In the genomic region with DNA sequence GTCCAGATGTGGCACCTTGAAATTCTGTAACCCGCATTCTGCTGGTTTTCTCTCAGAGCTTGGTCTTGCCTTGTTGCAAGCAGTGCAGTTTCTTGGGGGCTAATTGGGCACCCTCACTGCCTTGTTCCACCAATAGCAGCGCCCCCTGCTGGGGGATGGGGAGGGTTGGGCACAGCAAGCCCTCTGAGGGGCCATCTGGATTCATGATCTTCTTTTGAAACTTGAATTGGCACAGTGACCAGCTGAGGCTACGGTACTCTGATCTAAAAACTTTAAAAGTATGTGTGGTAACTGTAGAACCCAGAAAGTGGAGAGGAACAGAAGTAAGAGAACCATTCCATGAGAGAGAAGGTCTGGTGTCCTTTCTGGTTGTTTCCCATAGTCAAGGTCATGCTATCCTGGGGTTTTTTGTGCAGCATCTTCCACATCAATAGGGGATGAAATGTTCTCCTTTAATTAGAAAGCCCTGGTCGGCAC, we compare ENCODE assay signal across 1 cellular context.
TF ChIP-seq lines count a peak whose summit lies in the region.

No MANE protein-coding gene starts in this region.

TF ChIP-seq in HEK293, 187 proteins besides CTCF, POLR2A, EP300 and RAD21 (continued from another document):
- TF ChIP-seq, protein P1, sequence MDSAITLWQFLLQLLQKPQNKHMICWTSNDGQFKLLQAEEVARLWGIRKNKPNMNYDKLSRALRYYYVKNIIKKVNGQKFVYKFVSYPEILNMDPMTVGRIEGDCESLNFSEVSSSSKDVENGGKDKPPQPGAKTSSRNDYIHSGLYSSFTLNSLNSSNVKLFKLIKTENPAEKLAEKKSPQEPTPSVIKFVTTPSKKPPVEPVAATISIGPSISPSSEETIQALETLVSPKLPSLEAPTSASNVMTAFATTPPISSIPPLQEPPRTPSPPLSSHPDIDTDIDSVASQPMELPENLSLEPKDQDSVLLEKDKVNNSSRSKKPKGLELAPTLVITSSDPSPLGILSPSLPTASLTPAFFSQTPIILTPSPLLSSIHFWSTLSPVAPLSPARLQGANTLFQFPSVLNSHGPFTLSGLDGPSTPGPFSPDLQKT (IDR thresholded peaks at IDR 0.05; ENCODE audit: borderline replicate concordance, low read depth, low read length), result no peak
- TF ChIP-seq KLF9 (tag by site-specific recombination; IDR thresholded peaks at IDR 0.05; ENCODE audit: low read depth) (no peak), ZNF155 (tag by site-specific recombination; IDR thresholded peaks at IDR 0.05) (no peak), ZNF530 (tag by site-specific recombination; IDR thresholded peaks at IDR 0.05; ENCODE audit: low read depth) (no peak), BCL11B (tag by site-specific recombination; IDR thresholded peaks at IDR 0.05; ENCODE audit: low read depth) (no peak), ZNF670 (tag by site-specific recombination; IDR thresholded peaks at IDR 0.05; ENCODE audit: low read depth) (no peak), ZNF555 (tag by site-specific recombination; conservative IDR thresholded peaks at IDR 0.05) (no peak), KLF10 (tag by site-specific recombination; IDR thresholded peaks at IDR 0.05) (no peak)
- TF ChIP-seq, protein P2, sequence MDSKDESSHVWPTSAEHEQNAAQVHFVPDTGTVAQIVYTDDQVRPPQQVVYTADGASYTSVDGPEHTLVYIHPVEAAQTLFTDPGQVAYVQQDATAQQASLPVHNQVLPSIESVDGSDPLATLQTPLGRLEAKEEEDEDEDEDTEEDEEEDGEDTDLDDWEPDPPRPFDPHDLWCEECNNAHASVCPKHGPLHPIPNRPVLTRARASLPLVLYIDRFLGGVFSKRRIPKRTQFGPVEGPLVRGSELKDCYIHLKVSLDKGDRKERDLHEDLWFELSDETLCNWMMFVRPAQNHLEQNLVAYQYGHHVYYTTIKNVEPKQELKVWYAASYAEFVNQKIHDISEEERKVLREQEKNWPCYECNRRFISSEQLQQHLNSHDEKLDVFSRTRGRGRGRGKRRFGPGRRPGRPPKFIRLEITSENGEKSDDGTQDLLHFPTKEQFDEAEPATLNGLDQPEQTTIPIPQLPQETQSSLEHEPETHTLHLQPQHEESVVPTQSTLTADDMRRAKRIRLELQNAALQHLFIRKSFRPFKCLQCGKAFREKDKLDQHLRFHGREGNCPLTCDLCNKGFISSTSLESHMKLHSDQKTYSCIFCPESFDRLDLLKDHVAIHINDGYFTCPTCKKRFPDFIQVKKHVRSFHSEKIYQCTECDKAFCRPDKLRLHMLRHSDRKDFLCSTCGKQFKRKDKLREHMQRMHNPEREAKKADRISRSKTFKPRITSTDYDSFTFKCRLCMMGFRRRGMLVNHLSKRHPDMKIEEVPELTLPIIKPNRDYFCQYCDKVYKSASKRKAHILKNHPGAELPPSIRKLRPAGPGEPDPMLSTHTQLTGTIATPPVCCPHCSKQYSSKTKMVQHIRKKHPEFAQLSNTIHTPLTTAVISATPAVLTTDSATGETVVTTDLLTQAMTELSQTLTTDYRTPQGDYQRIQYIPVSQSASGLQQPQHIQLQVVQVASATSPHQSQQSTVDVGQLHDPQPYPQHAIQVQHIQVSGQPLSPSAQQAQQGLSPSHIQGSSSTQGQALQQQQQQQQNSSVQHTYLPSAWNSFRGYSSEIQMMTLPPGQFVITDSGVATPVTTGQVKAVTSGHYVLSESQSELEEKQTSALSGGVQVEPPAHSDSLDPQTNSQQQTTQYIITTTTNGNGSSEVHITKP (tag by site-specific recombination; IDR thresholded peaks at IDR 0.05), result no peak
TF ChIP-seq in HEK293: peak in this region for 0.
